Comparison of ENCODE assay signal across 17 cellular contexts in the genomic region with DNA sequence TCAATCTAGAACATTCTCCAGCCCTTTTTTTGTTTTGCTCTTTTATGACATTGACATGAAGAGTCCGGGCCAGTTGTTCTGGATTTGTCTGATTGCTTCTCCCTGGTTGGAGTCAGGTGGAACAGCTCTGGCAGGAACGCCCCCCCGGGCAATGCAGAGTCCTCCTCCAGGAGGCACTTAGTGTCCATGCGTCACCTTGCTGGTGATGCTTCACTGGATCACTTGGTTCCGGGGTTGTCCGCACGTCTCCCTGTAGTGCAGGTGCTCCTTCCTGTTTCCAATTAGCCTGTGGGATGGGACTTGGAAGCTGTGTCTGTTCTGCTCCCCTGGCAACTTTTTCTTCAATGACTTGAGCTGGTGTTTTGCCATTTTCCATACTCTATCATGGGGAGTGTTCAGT. TPM values are rescaled to one million over a fixed set of nuclear protein-coding genes. Genes with fewer than 3 reads are reported as not detected.
DNase-seq lines count a peak whose midpoint lies in the region; ATAC-seq and TF ChIP-seq lines count a peak whose summit lies in the region.
"Had no signal": no experiment of that assay in that cellular context is flagged by ENCODE, and none has a peak within 500 bp of the region (broad histone marks: within the 10 kb centered on the region; RNA-seq: fewer than 3 reads in every experiment).

No MANE protein-coding gene starts in this region.

- 79 to 90% methylated on average over 7 of the region's 7 CpGs for WGBS in upper lobe of left lung, 2 donors

- no peak for ATAC-seq in T-cell (replicated peaks in 1 of 4)
- no peak for ATAC-seq in effector memory CD8-positive, alpha-beta T cell (replicated peaks)
- no peak for ATAC-seq in upper lobe of left lung (ENCODE audit: low FRiP score in 2 of 2)
- ATAC-seq in GM19351 (IDR thresholded peaks at IDR 0.05; ENCODE audit: unreplicated experiment) = no peak
- ATAC-seq: gastroesophageal sphincter, Right ventricle myocardium inferior had no signal

- POLR2A ChIA-PET in T-cell (lab: Charles Lee) = interaction anchor here in 1 of 2 donors (1.0 kb wide), 1 partner anchor 11 kb away, joined by 4 read pairs; no protein-coding TSS in a partner anchor

- no peaks in the 10 kb centered on the region for H3K9me3 ChIP-seq in upper lobe of left lung
- H3K9me3 ChIP-seq: gastroesophageal sphincter, uterus had no signal

- H3K27ac Mint-ChIP-seq in activated naive CD4-positive, alpha-beta T cell treated with anti-CD3 and anti-CD28 coated beads, Interleukin-2, amount 50 U/mL, for 24 hours = peak overlapping the region; percentile 91
- H3K27ac Mint-ChIP-seq in T-cell = peak overlapping the region; percentile 99 to 100
- peak overlapping the region; percentile 94 to 96 for H3K27ac Mint-ChIP-seq in effector memory CD8-positive, alpha-beta T cell

- H3K27me3 Mint-ChIP-seq in activated naive CD4-positive, alpha-beta T cell treated with anti-CD3 and anti-CD28 coated beads, Interleukin-2, amount 50 U/mL, for 24 hours = no peaks in the 10 kb centered on the region
- no peaks in the 10 kb centered on the region for H3K27me3 Mint-ChIP-seq in T-cell
- no peaks in the 10 kb centered on the region for H3K27me3 Mint-ChIP-seq in effector memory CD8-positive, alpha-beta T cell

- H3K27me3 ChIP-seq in upper lobe of left lung = no peaks in the 10 kb centered on the region
- H3K27me3 ChIP-seq: gastroesophageal sphincter, neural progenitor cell, uterus had no signal

- peaks cover 17% of the 10 kb centered on the region for H3K36me3 Mint-ChIP-seq in activated naive CD4-positive, alpha-beta T cell treated with anti-CD3 and anti-CD28 coated beads, Interleukin-2, amount 50 U/mL, for 24 hours
- peaks cover 18% of the 10 kb centered on the region for H3K36me3 Mint-ChIP-seq in T-cell
- peaks cover 80% of the 10 kb centered on the region for H3K36me3 Mint-ChIP-seq in effector memory CD8-positive, alpha-beta T cell (ENCODE audit: insufficient read depth)

- no peak for TF ChIP-seq POLR2A in upper lobe of left lung (IDR thresholded peaks at IDR 0.05)

- CTCF ChIA-PET in T-cell (lab: Charles Lee) = interaction anchor here (1.1 to 8.6 kb wide), 4 partner anchors 11 to 110 kb away, joined by 3 to 158 read pairs (median 72); partner anchors contain the start of gene CSK (in 1 of the 2)

- H3K4me1 Mint-ChIP-seq in activated naive CD4-positive, alpha-beta T cell treated with anti-CD3 and anti-CD28 coated beads, Interleukin-2, amount 50 U/mL, for 24 hours = peaks cover 87% of the 10 kb centered on the region
- peaks cover 92 to 95% (median 93%) of the 10 kb centered on the region in 3 donors for H3K4me1 Mint-ChIP-seq in T-cell
- H3K4me1 Mint-ChIP-seq in effector memory CD8-positive, alpha-beta T cell (ENCODE audit: low read depth in 2 of 2) = peaks cover 75 to 82% of the 10 kb centered on the region in 2 donors

- no peaks in the 10 kb centered on the region for H3K36me3 ChIP-seq in upper lobe of left lung
- H3K36me3 ChIP-seq: neural progenitor cell, uterus had no signal

- peak overlapping the region; percentile 81 for H3K4me3 Mint-ChIP-seq in activated naive CD4-positive, alpha-beta T cell treated with anti-CD3 and anti-CD28 coated beads, Interleukin-2, amount 50 U/mL, for 24 hours
- peak overlapping the region; percentile 66 to 93 (median 84) for H3K4me3 Mint-ChIP-seq in T-cell
- H3K4me3 Mint-ChIP-seq in effector memory CD8-positive, alpha-beta T cell = peak overlapping the region; percentile 80 to 82

- H3K9me3 Mint-ChIP-seq in activated naive CD4-positive, alpha-beta T cell treated with anti-CD3 and anti-CD28 coated beads, Interleukin-2, amount 50 U/mL, for 24 hours = no peaks in the 10 kb centered on the region
- no peaks in the 10 kb centered on the region for H3K9me3 Mint-ChIP-seq in T-cell
- no peaks in the 10 kb centered on the region for H3K9me3 Mint-ChIP-seq in effector memory CD8-positive, alpha-beta T cell
- H3K9me3 Mint-ChIP-seq: neural progenitor cell had no signal

- TF ChIP-seq CTCF in upper lobe of left lung (IDR thresholded peaks at IDR 0.05) = no peak

- TF ChIP-seq EP300 in upper lobe of left lung (IDR thresholded peaks at IDR 0.05) = no peak

- no peak for DNase-seq in activated naive CD4-positive, alpha-beta T cell treated with Interleukin-2 at 50 U/mL for 16 hours
- DNase-seq in T-cell (no peak), upper lobe of left lung (no peak), nucleus accumbens (lab: John Stamatoyannopoulos, UW) (no peak)
- no peak for DNase-seq in effector memory CD8-positive, alpha-beta T cell
- DNase-seq in activated CD4-positive, CD25-positive, alpha-beta regulatory T cell treated with anti-CD3 and anti-CD28 coated beads, Interleukin-2, amount 50 U/mL, for 72 hours = no peak
- DNase-seq: activated gamma-delta T cell, AML-193, GF-D8, NCI-H510A, uterus had no signal

- H3K4me3 ChIP-seq in upper lobe of left lung = no peak overlapping the region
- H3K4me3 ChIP-seq: gastroesophageal sphincter, neural progenitor cell, uterus had no signal

- H3K4me1 ChIP-seq in upper lobe of left lung = peaks cover 68 to 87% (median 70%) of the 10 kb centered on the region in 4 donors

- peak overlapping the region in 3 of 4 donors; percentile 11 to 98 (median 30) for H3K27ac ChIP-seq in upper lobe of left lung
- H3K27ac ChIP-seq: neural progenitor cell, uterus had no signal

RNA-seq across cellular contexts. Expression of gene CSK, which starts 9.8 kb away (rescaled TPM):
- total RNA-seq in T-cell (100 to 1,000 TPM; 198 to 296 (median 271) TPM), upper lobe of left lung (100 to 1,000 TPM in 1 of 6 donors, 10 to 100 TPM in 5; 32.7 to 104 (median 64.8) TPM)

RNA-seq across cellular contexts. Expression of gene LMAN1L, which starts 21.0 kb away (rescaled TPM):
- total RNA-seq in T-cell = 1 to 10 TPM in 1 of 5 donors, under 1 TPM in 4; 0.42 to 1.6 (median 0.44) TPM
- total RNA-seq in upper lobe of left lung = 1 to 10 TPM in 1 of 6 donors, not detected in 5; 1.0 TPM
- total RNA-seq: dermis microvascular lymphatic vessel endothelial cell had no signal

RNA-seq across cellular contexts. Expression of gene CPLX3, which starts 34.8 kb away (rescaled TPM):
- total RNA-seq in T-cell (under 1 TPM in 3 of 5 donors, not detected in 2; 0.16 to 0.50 (median 0.26) TPM), upper lobe of left lung (not detected)
- total RNA-seq: dermis microvascular lymphatic vessel endothelial cell, gastroesophageal sphincter, uterus had no signal

RNA-seq across cellular contexts. Expression of gene CYP1A2, which starts 43.0 kb away (rescaled TPM):
- not detected for total RNA-seq in T-cell
- total RNA-seq in upper lobe of left lung = under 1 TPM in 2 of 6 donors, not detected in 4; 0.15 to 0.80 TPM
- total RNA-seq: gastroesophageal sphincter, Right ventricle myocardium inferior, uterus had no signal

RNA-seq across cellular contexts. Expression of gene ULK3, which starts 51.3 kb away (rescaled TPM):
- total RNA-seq in T-cell (100 to 1,000 TPM in 3 of 5 donors, 10 to 100 TPM in 2; 53.4 to 112 (median 101) TPM), upper lobe of left lung (100 to 1,000 TPM in 1 of 6 donors, 10 to 100 TPM in 5; 40.6 to 158 (median 65.0) TPM)
